ENCODE assay signal across 8 cellular contexts in genomic region chr7:91940171-91940570, GRCh38.
DNase-seq lines count a peak whose midpoint lies in the region; ATAC-seq, FAIRE-seq and TF ChIP-seq lines count a peak whose summit lies in the region.

No MANE protein-coding gene starts in this region.

- no peaks in the 10 kb centered on the region for H3K36me3 ChIP-seq in BLaER1 treated with 17β-estradiol and CSF1 and Interleukin-3, amounts not matched to agents 10 nM and 100 nM

- no peak for FAIRE-seq in HTR-8/SVneo (lab: Jason Lieb, UNC)

- no peaks in the 10 kb centered on the region for H3K27me3 ChIP-seq in BLaER1 treated with 17β-estradiol and CSF1 and Interleukin-3, amounts not matched to agents 10 nM and 100 nM
- H3K27me3 ChIP-seq in layer of hippocampus (ENCODE audit: control insufficient read depth, insufficient read depth, low read length): no peaks in the 10 kb centered on the region

- peak; percentile 20 for ATAC-seq in GM19035 (IDR thresholded peaks at IDR 0.05; ENCODE audit: unreplicated experiment)
- ATAC-seq in SK-N-SH treated with all-trans-retinoic acid at 6 μM for 48 hours: peak; percentile 53

- H3K4me1 ChIP-seq in BLaER1 treated with 17β-estradiol and CSF1 and Interleukin-3, amounts not matched to agents 10 nM and 100 nM: peaks cover 22 to 41% (median 34%) of the 10 kb centered on the region in 10 experiments

- H3K27ac ChIP-seq in BLaER1 treated with 17β-estradiol and CSF1 and Interleukin-3, amounts not matched to agents 10 nM and 100 nM: peak overlapping the region; percentile 80 to 92 (median 89)
- H3K27ac ChIP-seq in layer of hippocampus (ENCODE audit: low read depth, low read length): peak overlapping the region; percentile 95

- no peaks in the 10 kb centered on the region for H3K9me3 ChIP-seq in BLaER1 treated with 17β-estradiol and CSF1 and Interleukin-3, amounts not matched to agents 10 nM and 100 nM (replicated peaks in 1 of 11)

- peak overlapping the region; percentile 80 to 95 (median 85) for H3K4me2 ChIP-seq in BLaER1 treated with 17β-estradiol and CSF1 and Interleukin-3, amounts not matched to agents 10 nM and 100 nM

- H3K4me3 ChIP-seq in BLaER1 treated with 17β-estradiol and CSF1 and Interleukin-3, amounts not matched to agents 10 nM and 100 nM: peak overlapping the region; percentile 68 to 93 (median 88)

- peaks cover 0 to 37% (median 12%) of the 10 kb centered on the region in 11 experiments; a peak in 11 of 22 replicates for H4K20me1 ChIP-seq in BLaER1 treated with 17β-estradiol and CSF1 and Interleukin-3, amounts not matched to agents 10 nM and 100 nM

- peak; percentile 21 for DNase-seq in HTR-8/SVneo (ENCODE audit: insufficient read length, low spot score)
- DNase-seq in cerebellar cortex (ENCODE audit: low spot score): peak; percentile 63
- peak; percentile 35 for DNase-seq in stimulated activated CD4-positive, alpha-beta T cell treated with anti-CD3 and anti-CD28 coated beads, Interleukin-4, amount 100 ng/mL, for 24 hours
- DNase-seq in T-helper 9 cell: no peak

- peak overlapping the region; percentile 80 to 95 (median 89) for H3K9ac ChIP-seq in BLaER1 treated with 17β-estradiol and CSF1 and Interleukin-3, amounts not matched to agents 10 nM and 100 nM

TF ChIP-seq in SK-N-SH treated with all-trans-retinoic acid at 6 μM for 48 hours, 23 proteins besides CTCF, POLR2A, EP300 and RAD21:
- TF ChIP-seq CSDC2 (CRISPR knock-in tag; IDR thresholded peaks at IDR 0.05): no peak
- peak; percentile 35; the same call in 1 of the 2 replicates for TF ChIP-seq PATZ1 (CRISPR knock-in tag; IDR thresholded peaks at IDR 0.05; ENCODE audit: borderline replicate concordance)
